ENCODE assay signal across 8 cellular contexts in genomic region chr4:54091637-54092404, GRCh38. TPM values are rescaled to one million over a fixed set of nuclear protein-coding genes. Genes with fewer than 3 reads are reported as not detected.
DNase-seq lines count a peak whose midpoint lies in the region; ATAC-seq and TF ChIP-seq lines count a peak whose summit lies in the region.

No MANE protein-coding gene starts in this region.

- no peaks in the 10 kb centered on the region for H3K9me3 ChIP-seq in endocrine pancreas (ENCODE audit: control insufficient read depth, low read length)

- ATAC-seq in HG03159 (IDR thresholded peaks at IDR 0.05; ENCODE audit: unreplicated experiment) = peak; percentile 58

- peak overlapping the region; percentile 82 for H3K4me3 Mint-ChIP-seq in mesothelial cell of epicardium

- H3K36me3 Mint-ChIP-seq in mesothelial cell of epicardium = no peaks in the 10 kb centered on the region

- no peaks in the 10 kb centered on the region for H3K4me1 ChIP-seq in endocrine pancreas (ENCODE audit: control insufficient read depth, insufficient read depth, low read length)

- peak overlapping the region; percentile 60 for H3K4me3 ChIP-seq in endocrine pancreas (ENCODE audit: control insufficient read depth, insufficient read depth, low read length)

- peak; percentile 40 for DNase-seq in SIG-M5 treated with dmso at 0.1 percent for 504 hours (lab: John Stamatoyannopoulos, UW; ENCODE audit: unreplicated experiment)
- no peak for DNase-seq in SIG-M5 (lab: John Stamatoyannopoulos, UW)
- peak; percentile 38 for DNase-seq in NCI-H524 treated with DMSO at 0.1 percent for 48 hours (lab: John Stamatoyannopoulos, UW)
- DNase-seq in activated CD8-positive, alpha-beta memory T cell treated with anti-CD3 and anti-CD28 coated beads for 48 hours (ENCODE audit: low read depth in 2 of 3, low spot score in 2 of 3) = peak in 2 of 3 experiments; percentile 40
- DNase-seq in mesothelial cell of epicardium (ENCODE audit: low spot score in 2 of 2, unreplicated experiment in 2 of 2) = peak; percentile 65 to 72
- peak; percentile 66 to 73 for DNase-seq in stimulated activated CD8-positive, alpha-beta memory T cell treated with anti-CD3 and anti-CD28 coated beads, Interleukin-15, amount 100 ng/mL, for 4 hours (ENCODE audit: low read depth in 2 of 2)

- H3K27me3 Mint-ChIP-seq in mesothelial cell of epicardium (ENCODE audit: low read depth) = peaks cover 90% of the 10 kb centered on the region

- no peak overlapping the region for H3K27ac Mint-ChIP-seq in mesothelial cell of epicardium

- no peaks in the 10 kb centered on the region for H3K36me3 ChIP-seq in endocrine pancreas (ENCODE audit: control insufficient read depth, insufficient read depth, low read length)

- no peak for TF ChIP-seq CTCF in mesothelial cell of epicardium (IDR thresholded peaks at IDR 0.05; ENCODE audit: unreplicated experiment)

- H3K9me3 Mint-ChIP-seq in mesothelial cell of epicardium = no peaks in the 10 kb centered on the region

- peak overlapping the region; percentile 25 for H3K9ac ChIP-seq in endocrine pancreas (ENCODE audit: control insufficient read depth, insufficient read depth, low read length)

- H3K27me3 ChIP-seq in endocrine pancreas (ENCODE audit: control insufficient read depth, insufficient read depth, low read length) = peaks cover 14% of the 10 kb centered on the region

- peaks cover 9% of the 10 kb centered on the region for H3K4me1 Mint-ChIP-seq in mesothelial cell of epicardium

RNA-seq across cellular contexts. Expression of gene GSX2, which starts 8.1 kb away (rescaled TPM):
- not detected in 3 replicates for total RNA-seq in mesothelial cell of epicardium

RNA-seq across cellular contexts. Expression of gene CHIC2, which starts 27.4 kb away (rescaled TPM):
- total RNA-seq in mesothelial cell of epicardium = 20.1 to 23.3 TPM (median 21.8 TPM) in 3 replicates
